25 cellular contexts compared by ENCODE assay signal in the genomic region with DNA sequence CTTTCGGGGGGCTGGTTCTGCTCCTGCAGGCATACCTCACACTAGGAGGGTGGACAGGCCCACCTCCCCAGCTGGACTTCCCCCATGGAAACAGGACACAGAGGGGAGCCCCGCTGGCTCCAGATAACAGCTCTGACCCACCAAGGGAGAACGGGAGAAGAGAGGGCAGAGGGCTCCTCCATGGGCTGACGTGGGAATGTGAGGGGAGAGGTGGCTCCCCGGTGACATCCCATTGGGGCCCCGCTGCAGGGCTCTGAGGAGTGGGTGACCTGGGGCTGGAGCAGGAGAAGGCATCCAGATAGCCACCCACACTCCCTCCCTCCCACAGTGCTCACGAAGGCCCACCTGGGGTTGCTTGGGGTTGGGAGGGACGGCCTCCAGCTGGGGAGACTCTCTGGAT. TPM values are rescaled to one million over a fixed set of nuclear protein-coding genes. Genes with fewer than 3 reads are reported as not detected.
DNase-seq lines count a peak whose midpoint lies in the region; ATAC-seq and TF ChIP-seq lines count a peak whose summit lies in the region.
"Had no signal": no experiment of that assay in that cellular context is flagged by ENCODE, and none has a peak within 500 bp of the region (broad histone marks: within the 10 kb centered on the region; RNA-seq: fewer than 3 reads in every experiment).

No MANE protein-coding gene starts in this region.

- no peak overlapping the region for H3K4me3 ChIP-seq in CD4-positive, CD25-positive, alpha-beta regulatory T cell (ENCODE audit: low read depth, low read length)
- H3K4me3 ChIP-seq in aorta (ENCODE audit: low read length in 2 of 2): no peak overlapping the region
- H3K4me3 ChIP-seq: A549, psoas muscle, SJCRH30 had no signal

- no peak for DNase-seq in activated CD4-positive, alpha-beta memory T cell treated with anti-CD3 and anti-CD28 coated beads for 36 hours
- no peak for DNase-seq in activated CD4-positive, alpha-beta memory T cell treated with anti-CD3 and anti-CD28 coated beads, Interleukin-2, amount 10 ng/mL, durations not matched to agents 7 days and 5 days
- DNase-seq in CD4-positive, CD25-positive, alpha-beta regulatory T cell: no peak
- DNase-seq in T-helper 17 cell: no peak
- peak; percentile 28 for DNase-seq in islet precursor cell
- no peak for DNase-seq in aorta
- no peak for DNase-seq in HFFc6
- DNase-seq: brain microvascular endothelial cell; effector CD4-positive, alpha-beta T cell; foreskin melanocyte; H9; Kasumi-1; left colon; NCI-H1092; NCI-H187 treated with DMSO at 0.1 percent for 48 hours; NCI-H526 treated with DMSO at 0.1 percent for 48 hours; psoas muscle; SJCRH30; stimulated activated CD8-positive, alpha-beta memory T cell treated with anti-CD3 and anti-CD28 coated beads, Interleukin-4, amount 100 ng/mL, for 48 hours; substantia nigra had no signal

- 95 to 96% methylated on average over 8 of the region's 8 CpGs for WGBS in aorta, 2 donors

- peak overlapping the region; percentile 88 for H3K4me3 Mint-ChIP-seq in activated CD4-positive, alpha-beta memory T cell treated with anti-CD3 and anti-CD28 coated beads for 36 hours
- no peak overlapping the region for H3K4me3 Mint-ChIP-seq in activated CD4-positive, alpha-beta memory T cell treated with anti-CD3 and anti-CD28 coated beads, Interleukin-2, amount 10 ng/mL, durations not matched to agents 7 days and 5 days
- peak overlapping the region; percentile 48 to 94 (median 86) for H3K4me3 Mint-ChIP-seq in CD4-positive, CD25-positive, alpha-beta regulatory T cell
- H3K4me3 Mint-ChIP-seq in T-helper 17 cell (no peak overlapping the region), HFFc6 (no peak overlapping the region)
- H3K4me3 Mint-ChIP-seq: B cell, H9, memory B cell had no signal

- POLR2A ChIA-PET in activated CD4-positive, alpha-beta memory T cell treated with anti-CD3 and anti-CD28 coated beads for 36 hours (lab: Charles Lee): no interaction called here
- POLR2A ChIA-PET in activated CD4-positive, alpha-beta memory T cell treated with anti-CD3 and anti-CD28 coated beads, Interleukin-2, amount 10 ng/mL, durations not matched to agents 7 days and 5 days (lab: Charles Lee): interaction anchor here (2.9 kb wide), 1 partner anchor 70 kb away, joined by 24 read pairs; the partner anchor contains the start of gene ZC3H8

- H3K27ac ChIP-seq in CD4-positive, CD25-positive, alpha-beta regulatory T cell (ENCODE audit: insufficient read depth, low read length, poor library complexity, severe bottlenecking): peak overlapping the region; percentile 84
- no peak overlapping the region for H3K27ac ChIP-seq in aorta (ENCODE audit: low read depth in 1 of 2, low read length in 2 of 2)
- H3K27ac ChIP-seq: A549, brain microvascular endothelial cell, psoas muscle, SJCRH30 had no signal

- no peaks in the 10 kb centered on the region for H3K27me3 ChIP-seq in CD4-positive, CD25-positive, alpha-beta regulatory T cell (ENCODE audit: control insufficient read depth, insufficient read depth, low read length)
- H3K27me3 ChIP-seq in aorta (ENCODE audit: control insufficient read depth in 1 of 2, insufficient read depth in 2 of 2, low read length in 1 of 2): no peaks in the 10 kb centered on the region
- H3K27me3 ChIP-seq: SJCRH30 had no signal

- intact Hi-C loops in activated CD4-positive, alpha-beta memory T cell treated with anti-CD3 and anti-CD28 coated beads for 36 hours (cut with micrococcal nuclease): no loop called here
- intact Hi-C loops in aorta (cut with DNase I): no loop called here

- CTCF ChIA-PET in activated CD4-positive, alpha-beta memory T cell treated with anti-CD3 and anti-CD28 coated beads for 36 hours (lab: Charles Lee): no interaction called here
- CTCF ChIA-PET in activated CD4-positive, alpha-beta memory T cell treated with anti-CD3 and anti-CD28 coated beads, Interleukin-2, amount 10 ng/mL, durations not matched to agents 7 days and 5 days (lab: Charles Lee): no interaction called here

- peaks cover 76% of the 10 kb centered on the region for H3K4me1 ChIP-seq in CD4-positive, CD25-positive, alpha-beta regulatory T cell (ENCODE audit: control insufficient read depth, insufficient read depth, low read length, poor library complexity, severe bottlenecking)
- no peaks in the 10 kb centered on the region for H3K4me1 ChIP-seq in aorta (ENCODE audit: control insufficient read depth in 1 of 2, insufficient read depth in 2 of 2, low read length in 2 of 2)
- H3K4me1 ChIP-seq: A549, psoas muscle had no signal

- H3K27me3 Mint-ChIP-seq in activated CD4-positive, alpha-beta memory T cell treated with anti-CD3 and anti-CD28 coated beads for 36 hours: no peaks in the 10 kb centered on the region
- peaks cover 1% of the 10 kb centered on the region for H3K27me3 Mint-ChIP-seq in activated CD4-positive, alpha-beta memory T cell treated with anti-CD3 and anti-CD28 coated beads, Interleukin-2, amount 10 ng/mL, durations not matched to agents 7 days and 5 days
- no peaks in the 10 kb centered on the region for H3K27me3 Mint-ChIP-seq in CD4-positive, CD25-positive, alpha-beta regulatory T cell
- H3K27me3 Mint-ChIP-seq in T-helper 17 cell (no peaks in the 10 kb centered on the region), HFFc6 (ENCODE audit: insufficient read depth) (peaks cover 5% of the 10 kb centered on the region)

- no peaks in the 10 kb centered on the region for H3K9me3 ChIP-seq in CD4-positive, CD25-positive, alpha-beta regulatory T cell (ENCODE audit: control insufficient read depth in 2 of 2, low read length in 2 of 2)
- H3K9me3 ChIP-seq in T-helper 17 cell (ENCODE audit: control insufficient read depth, low read length, poor library complexity, severe bottlenecking): no peaks in the 10 kb centered on the region
- H3K9me3 ChIP-seq in aorta (ENCODE audit: control insufficient read depth, low read length): no peaks in the 10 kb centered on the region
- H3K9me3 ChIP-seq: A549, psoas muscle, SJCRH30 had no signal

- peak overlapping the region; percentile 98 for H3K27ac Mint-ChIP-seq in activated CD4-positive, alpha-beta memory T cell treated with anti-CD3 and anti-CD28 coated beads for 36 hours
- no peak overlapping the region for H3K27ac Mint-ChIP-seq in activated CD4-positive, alpha-beta memory T cell treated with anti-CD3 and anti-CD28 coated beads, Interleukin-2, amount 10 ng/mL, durations not matched to agents 7 days and 5 days
- peak overlapping the region; percentile 96 to 98 (median 97) for H3K27ac Mint-ChIP-seq in CD4-positive, CD25-positive, alpha-beta regulatory T cell
- H3K27ac Mint-ChIP-seq in T-helper 17 cell (peak overlapping the region; percentile 94), HFFc6 (no peak overlapping the region)
- H3K27ac Mint-ChIP-seq: B cell, H9, memory B cell had no signal

- no peak for TF ChIP-seq CTCF in HFFc6 (IDR thresholded peaks at IDR 0.05)

- peaks cover 79% of the 10 kb centered on the region for H3K4me1 Mint-ChIP-seq in activated CD4-positive, alpha-beta memory T cell treated with anti-CD3 and anti-CD28 coated beads for 36 hours (ENCODE audit: low read depth)
- H3K4me1 Mint-ChIP-seq in activated CD4-positive, alpha-beta memory T cell treated with anti-CD3 and anti-CD28 coated beads, Interleukin-2, amount 10 ng/mL, durations not matched to agents 7 days and 5 days: peaks cover 63% of the 10 kb centered on the region
- peaks cover 35 to 90% (median 62%) of the 10 kb centered on the region in 4 donors for H3K4me1 Mint-ChIP-seq in CD4-positive, CD25-positive, alpha-beta regulatory T cell
- H3K4me1 Mint-ChIP-seq in T-helper 17 cell (peaks cover 65% of the 10 kb centered on the region), HFFc6 (ENCODE audit: low read depth) (no peaks in the 10 kb centered on the region; the same call in 1 of the 2 replicates)

- peaks cover 50% of the 10 kb centered on the region for H3K36me3 Mint-ChIP-seq in activated CD4-positive, alpha-beta memory T cell treated with anti-CD3 and anti-CD28 coated beads for 36 hours
- peaks cover 19% of the 10 kb centered on the region for H3K36me3 Mint-ChIP-seq in activated CD4-positive, alpha-beta memory T cell treated with anti-CD3 and anti-CD28 coated beads, Interleukin-2, amount 10 ng/mL, durations not matched to agents 7 days and 5 days (ENCODE audit: low read depth)
- H3K36me3 Mint-ChIP-seq in CD4-positive, CD25-positive, alpha-beta regulatory T cell: peaks cover 17% of the 10 kb centered on the region
- no peaks in the 10 kb centered on the region for H3K36me3 Mint-ChIP-seq in T-helper 17 cell (ENCODE audit: low read depth)
- H3K36me3 Mint-ChIP-seq in HFFc6 (ENCODE audit: low read depth): peaks cover 4% of the 10 kb centered on the region; the same call in 1 of the 2 replicates
- H3K36me3 Mint-ChIP-seq: memory B cell had no signal

- H3K36me3 ChIP-seq in CD4-positive, CD25-positive, alpha-beta regulatory T cell (ENCODE audit: control insufficient read depth, insufficient read depth, low read length): peaks cover 14% of the 10 kb centered on the region
- H3K36me3 ChIP-seq in aorta (ENCODE audit: control insufficient read depth in 1 of 2, insufficient read depth in 2 of 2, low read length in 1 of 2): no peaks in the 10 kb centered on the region
- H3K36me3 ChIP-seq: brain microvascular endothelial cell, SJCRH30 had no signal

- H3K9me3 Mint-ChIP-seq in activated CD4-positive, alpha-beta memory T cell treated with anti-CD3 and anti-CD28 coated beads for 36 hours: no peaks in the 10 kb centered on the region
- H3K9me3 Mint-ChIP-seq in activated CD4-positive, alpha-beta memory T cell treated with anti-CD3 and anti-CD28 coated beads, Interleukin-2, amount 10 ng/mL, durations not matched to agents 7 days and 5 days: peaks cover 3% of the 10 kb centered on the region
- H3K9me3 Mint-ChIP-seq in CD4-positive, CD25-positive, alpha-beta regulatory T cell: no peaks in the 10 kb centered on the region
- H3K9me3 Mint-ChIP-seq in HFFc6: peaks cover 8% of the 10 kb centered on the region; the same call in 1 of the 2 replicates
- H3K9me3 Mint-ChIP-seq: memory B cell had no signal

- ATAC-seq in CD4-positive, CD25-positive, alpha-beta regulatory T cell (ENCODE audit: low read depth in 2 of 2): no peak
- ATAC-seq in T-helper 17 cell (no peak), aorta (ENCODE audit: low FRiP score) (no peak), GM21423 (IDR thresholded peaks at IDR 0.05; ENCODE audit: unreplicated experiment) (no peak)
- ATAC-seq: A549, esophagus mucosa, left colon, psoas muscle had no signal

RNA-seq across cellular contexts. Expression of gene FBLN7, which starts 45.9 kb away (rescaled TPM):
- total RNA-seq in activated CD4-positive, alpha-beta memory T cell treated with anti-CD3 and anti-CD28 coated beads for 36 hours: 10 to 100 TPM; 38.9 to 40.2 TPM
- 1 to 10 TPM; 7.3 to 8.4 TPM for total RNA-seq in activated CD4-positive, alpha-beta memory T cell treated with anti-CD3 and anti-CD28 coated beads, Interleukin-2, amount 10 ng/mL, durations not matched to agents 7 days and 5 days
- 19.3 TPM for total RNA-seq in CD4-positive, CD25-positive, alpha-beta regulatory T cell
- polyA plus RNA-seq in CD4-positive, CD25-positive, alpha-beta regulatory T cell: 10 to 100 TPM; 29.9 to 40.2 (median 36.5) TPM
- total RNA-seq in T-helper 17 cell (10 to 100 TPM; 17.2 to 21.7 TPM), aorta (1 to 10 TPM; 4.5 to 6.1 TPM)
- 10 to 100 TPM in 1 of 2 donors, 1 to 10 TPM in 1; 2.6 to 13.5 TPM for polyA plus RNA-seq in aorta
- total RNA-seq in HFFc6 (2021; fragmentation: NEBNext Ultra II Directional; extraction: Animal tissue kit (Norgen Biotek cat#: 25700)): 1 to 10 TPM; 1.9 to 8.0 (median 7.2) TPM

Comparison
In these comparisons a context has a peak if more than half of its experiments do, and no peak if none do; other contexts are left out.
1. H3K27ac Mint-ChIP-seq: peak in activated CD4-positive, alpha-beta memory T cell treated with anti-CD3 and anti-CD28 coated beads for 36 hours (single experiment), CD4-positive, CD25-positive, alpha-beta regulatory T cell (3 of 3) and T-helper 17 cell (single experiment); none in activated CD4-positive, alpha-beta memory T cell treated with anti-CD3 and anti-CD28 coated beads, Interleukin-2, amount 10 ng/mL, durations not matched to agents 7 days and 5 days (single experiment) and HFFc6 (single experiment).
2. H3K4me3 Mint-ChIP-seq: peak in activated CD4-positive, alpha-beta memory T cell treated with anti-CD3 and anti-CD28 coated beads for 36 hours (single experiment) and CD4-positive, CD25-positive, alpha-beta regulatory T cell (4 of 4); none in activated CD4-positive, alpha-beta memory T cell treated with anti-CD3 and anti-CD28 coated beads, Interleukin-2, amount 10 ng/mL, durations not matched to agents 7 days and 5 days (single experiment), T-helper 17 cell (single experiment) and HFFc6 (single experiment).